8 cellular contexts compared by ENCODE assay signal in genomic region chr3:32781211-32781968, GRCh38. TPM values are rescaled to one million over a fixed set of nuclear protein-coding genes. Genes with fewer than 3 reads are reported as not detected.
A peak's percentile ranks its signal among the peaks of the same experiment; 100 is the strongest.
DNase-seq lines count a peak whose midpoint lies in the region; ATAC-seq, FAIRE-seq and TF ChIP-seq lines count a peak whose summit lies in the region.

No MANE protein-coding gene starts in this region.

- H3K9me3 ChIP-seq in MG63 (no peaks in the 10 kb centered on the region), left ventricle myocardium inferior (replicated peaks) (no peaks in the 10 kb centered on the region), psoas muscle (no peaks in the 10 kb centered on the region)

- H3K27me3 ChIP-seq in MG63 (no peaks in the 10 kb centered on the region), left ventricle myocardium inferior (ENCODE audit: low read depth) (no peaks in the 10 kb centered on the region), psoas muscle (ENCODE audit: insufficient read depth in 3 of 3, low read length in 2 of 3) (no peaks in the 10 kb centered on the region)

- peaks cover 4% of the 10 kb centered on the region for H3K27me3 Mint-ChIP-seq in activated naive CD8-positive, alpha-beta T cell treated with anti-CD3 and anti-CD28 coated beads, Interleukin-2, amount 50 U/mL, for 24 hours

- H3K27ac ChIP-seq in left ventricle myocardium inferior (replicated peaks) (peak overlapping the region; percentile 56), psoas muscle (peak overlapping the region; percentile 31)

- H3K4me1 Mint-ChIP-seq in activated naive CD8-positive, alpha-beta T cell treated with anti-CD3 and anti-CD28 coated beads, Interleukin-2, amount 50 U/mL, for 24 hours: peaks cover 9% of the 10 kb centered on the region

- H3K36me3 Mint-ChIP-seq in activated naive CD8-positive, alpha-beta T cell treated with anti-CD3 and anti-CD28 coated beads, Interleukin-2, amount 50 U/mL, for 24 hours (ENCODE audit: low read depth): peaks cover 4% of the 10 kb centered on the region

- no peak for FAIRE-seq in urothelium cell line (lab: Jason Lieb, UNC)

- intact Hi-C loops in left ventricle myocardium inferior (cut with micrococcal nuclease) (no loop called here), psoas muscle (cut with DNase I) (no loop called here)

- H3K9me3 Mint-ChIP-seq in activated naive CD8-positive, alpha-beta T cell treated with anti-CD3 and anti-CD28 coated beads, Interleukin-2, amount 50 U/mL, for 24 hours: no peaks in the 10 kb centered on the region

- peak overlapping the region; percentile 87 for H3K4me3 Mint-ChIP-seq in activated naive CD8-positive, alpha-beta T cell treated with anti-CD3 and anti-CD28 coated beads, Interleukin-2, amount 50 U/mL, for 24 hours

- TF ChIP-seq CTCF in left ventricle myocardium inferior (IDR thresholded peaks at IDR 0.05; ENCODE audit: borderline replicate concordance) (peak; percentile 93), psoas muscle (IDR thresholded peaks at IDR 0.05) (peak; percentile 81)

- H3K4me1 ChIP-seq in left ventricle myocardium inferior (peaks cover 15% of the 10 kb centered on the region), psoas muscle (peaks cover 5% of the 10 kb centered on the region)

- H3K4me3 ChIP-seq in GM08714 (ENCODE audit: low read length): peak overlapping the region; percentile 78; the same call in 1 of the 2 replicates
- peak overlapping the region; percentile 55 for H3K4me3 ChIP-seq in MG63
- H3K4me3 ChIP-seq in left ventricle myocardium inferior: peak overlapping the region; percentile 76
- peak overlapping the region; percentile 81 for H3K4me3 ChIP-seq in psoas muscle

- peak; percentile 91 for ATAC-seq in activated naive CD8-positive, alpha-beta T cell treated with anti-CD3 and anti-CD28 coated beads, Interleukin-2, amount 50 U/mL, for 24 hours
- ATAC-seq in psoas muscle: peak; percentile 91 to 98 (median 94)

- DNase-seq in HCEC 1CT: peak; percentile 70
- peak; percentile 77 for DNase-seq in MG63
- peak; percentile 79 for DNase-seq in SKM-1 treated with dmso at 0.1 percent for 144 hours (lab: John Stamatoyannopoulos, UW; ENCODE audit: unreplicated experiment)
- DNase-seq in activated naive CD8-positive, alpha-beta T cell treated with anti-CD3 and anti-CD28 coated beads, Interleukin-2, amount 50 U/mL, for 24 hours: peak; percentile 84
- peak; percentile 78 for DNase-seq in left ventricle myocardium inferior
- DNase-seq in psoas muscle: peak; percentile 75 to 84
- DNase-seq in urothelium cell line (ENCODE audit: low spot score): peak; percentile 93

- H3K36me3 ChIP-seq in MG63 (no peaks in the 10 kb centered on the region), left ventricle myocardium inferior (no peaks in the 10 kb centered on the region), psoas muscle (ENCODE audit: insufficient read depth in 1 of 2, low read depth in 1 of 2) (no peaks in the 10 kb centered on the region)

- peak overlapping the region; percentile 76 for H3K27ac Mint-ChIP-seq in activated naive CD8-positive, alpha-beta T cell treated with anti-CD3 and anti-CD28 coated beads, Interleukin-2, amount 50 U/mL, for 24 hours

- WGBS in psoas muscle, 3 donors: 1 to 3% (median 2%) methylated on average over 56 to 59 of the region's 59 CpGs

RNA-seq across cellular contexts. Expression of gene TRIM71, which starts 36.4 kb away (rescaled TPM):
- not detected in 2 replicates for total RNA-seq in MG63 (2014; rRNA removed; shearing (Covaris generic); ENCODE audit: low replicate concordance)
- total RNA-seq in left ventricle myocardium inferior (not detected), psoas muscle (not detected)
- polyA plus RNA-seq in psoas muscle: under 1 TPM in 1 of 3 donors, not detected in 2; 0.01 TPM

Comparison
In these comparisons a context has a peak if more than half of its experiments do, and no peak if none do; other contexts are left out.
1. Peak in every context shown above with its lines: DNase-seq, ATAC-seq, H3K4me3 ChIP-seq and H3K27ac ChIP-seq.